ENCODE assay signal across 27 cellular contexts in genomic region chr1:214174508-214175199, GRCh38.
"Had no signal": no experiment of that assay in that cellular context is flagged by ENCODE, and none has a peak within 500 bp of the region (broad histone marks: within the 10 kb centered on the region; RNA-seq: fewer than 3 reads in every experiment).

No MANE protein-coding gene starts in this region.

- H3K36me3 ChIP-seq: colonic mucosa, esophagus squamous epithelium, gastrocnemius medialis, heart right ventricle, left ventricle myocardium inferior, lower lobe of right lung had no signal

- ATAC-seq: effector memory CD8-positive, alpha-beta T cell; esophagus mucosa; gastrocnemius medialis; heart right ventricle; left cardiac atrium; lower lobe of right lung; mucosa of descending colon had no signal

- H3K9me3 Mint-ChIP-seq: dendritic cell treated with granulocyte-macrophage colony-stimulating factor and Interleukin-4, amounts not matched to agents 40 ng/mL and 50 ng/mL, for 4 days; effector memory CD8-positive, alpha-beta T cell; endodermal cell had no signal

- DNase-seq: colonic mucosa; cortex of kidney; effector CD8-positive, alpha-beta T cell; effector memory CD8-positive, alpha-beta T cell; endodermal cell; erythroblast; esophagus squamous epithelium; foreskin fibroblast; foreskin melanocyte; gastrocnemius medialis; glutamatergic neuron; head of caudate nucleus; heart right ventricle; hippocampal formation; left cardiac atrium; left ventricle myocardium inferior; lower lobe of right lung; mesenchymal stem cell; mucosa of descending colon; naive B cell had no signal

- H3K4me1 Mint-ChIP-seq: endodermal cell, mesothelial cell of epicardium, naive B cell had no signal

- H3K4me3 Mint-ChIP-seq: dendritic cell treated with granulocyte-macrophage colony-stimulating factor and Interleukin-4, amounts not matched to agents 40 ng/mL and 50 ng/mL, for 4 days; effector memory CD8-positive, alpha-beta T cell; endodermal cell; mesothelial cell of epicardium; naive B cell had no signal

- H3K27me3 Mint-ChIP-seq: dendritic cell treated with granulocyte-macrophage colony-stimulating factor and Interleukin-4, amounts not matched to agents 40 ng/mL and 50 ng/mL, for 4 days had no signal

- H3K27me3 ChIP-seq: colonic mucosa, gastrocnemius medialis had no signal

- H3K9me3 ChIP-seq: colonic mucosa, esophagus squamous epithelium, gastrocnemius medialis, heart right ventricle, left ventricle myocardium inferior, lower lobe of right lung, mucosa of descending colon had no signal

- H3K4me1 ChIP-seq: colonic mucosa, esophagus squamous epithelium, gastrocnemius medialis, heart right ventricle, left ventricle myocardium inferior, lower lobe of right lung had no signal

- FAIRE-seq: endometrium, islet of Langerhans, keratinocyte had no signal

- H3K27ac ChIP-seq: colonic mucosa, epithelial cell of prostate, esophagus squamous epithelium, gastrocnemius medialis, heart right ventricle, left ventricle myocardium inferior, lower lobe of right lung had no signal

- H3K27ac Mint-ChIP-seq: dendritic cell treated with granulocyte-macrophage colony-stimulating factor and Interleukin-4, amounts not matched to agents 40 ng/mL and 50 ng/mL, for 4 days; effector memory CD8-positive, alpha-beta T cell; endodermal cell; mesothelial cell of epicardium; naive B cell had no signal

- H3K4me3 ChIP-seq: colonic mucosa, esophagus squamous epithelium, gastrocnemius medialis, heart right ventricle, left ventricle myocardium inferior, lower lobe of right lung, mucosa of descending colon had no signal

- H3K36me3 Mint-ChIP-seq: mesothelial cell of epicardium, naive B cell had no signal
